In genomic region chr12:10381912-10382628, GRCh38 we compare ENCODE assay signal across 2 cellular contexts.
TF ChIP-seq lines count a peak whose summit lies in the region.

No MANE protein-coding gene starts in this region.

TF ChIP-seq in GM23338, 12 proteins besides CTCF, POLR2A, EP300 and RAD21 (continued from another document):
- TF ChIP-seq REST (IDR thresholded peaks at IDR 0.05; ENCODE audit: unreplicated experiment), result no peak
- no peak for TF ChIP-seq NANOG (IDR thresholded peaks at IDR 0.05; ENCODE audit: borderline replicate concordance)
- TF ChIP-seq JUNB (IDR thresholded peaks at IDR 0.05; ENCODE audit: unreplicated experiment), result no peak
- no peak for TF ChIP-seq ZNF331 (CRISPR knock-in tag; IDR thresholded peaks at IDR 0.05; ENCODE audit: low read depth)
- no peak for TF ChIP-seq ETS1 (IDR thresholded peaks at IDR 0.05)
- TF ChIP-seq CREB1 (CRISPR knock-in tag; IDR thresholded peaks at IDR 0.05; ENCODE audit: low read depth), result no peak
- TF ChIP-seq EZH2phosphoT487 (IDR thresholded peaks at IDR 0.05; ENCODE audit: unreplicated experiment), result no peak
- no peak for TF ChIP-seq POLR2AphosphoS5 (IDR thresholded peaks at IDR 0.05; ENCODE audit: low read depth)
- TF ChIP-seq ZNF462 (CRISPR knock-in tag; IDR thresholded peaks at IDR 0.05), result no peak

TF ChIP-seq in WTC11, 78 proteins besides CTCF, POLR2A, EP300 and RAD21 (continued from another document):
- TF ChIP-seq AFF4 (CRISPR knock-in tag; IDR thresholded peaks at IDR 0.05; ENCODE audit: borderline replicate concordance) (no peak), NR1H2 (CRISPR knock-in tag; IDR thresholded peaks at IDR 0.05) (no peak), JUN (CRISPR knock-in tag; IDR thresholded peaks at IDR 0.05) (no peak), ZNF423 (CRISPR knock-in tag; IDR thresholded peaks at IDR 0.05) (no peak), NFYB (CRISPR knock-in tag; conservative IDR thresholded peaks at IDR 0.05; ENCODE audit: low read depth) (no peak), TP53 (CRISPR knock-in tag; IDR thresholded peaks at IDR 0.05) (no peak), HMGXB4 (CRISPR knock-in tag; IDR thresholded peaks at IDR 0.05) (no peak), MLX (CRISPR knock-in tag; IDR thresholded peaks at IDR 0.05) (no peak), CREM (CRISPR knock-in tag; IDR thresholded peaks at IDR 0.05) (no peak), ARID4B (CRISPR knock-in tag; IDR thresholded peaks at IDR 0.05; ENCODE audit: borderline replicate concordance) (no peak)
TF ChIP-seq in WTC11: peak in this region for 0.
